11 cellular contexts compared by ENCODE assay signal in genomic region chr2:25671622-25672021, GRCh38. TPM values are rescaled to one million over a fixed set of nuclear protein-coding genes. Genes with fewer than 3 reads are reported as not detected.
DNase-seq lines count a peak whose midpoint lies in the region; ATAC-seq and TF ChIP-seq lines count a peak whose summit lies in the region.
"Had no signal": no experiment of that assay in that cellular context is flagged by ENCODE, and none has a peak within 500 bp of the region (broad histone marks: within the 10 kb centered on the region; RNA-seq: fewer than 3 reads in every experiment).

No MANE protein-coding gene starts in this region.

- intact Hi-C loops in Calu3 (cut with micrococcal nuclease; ENCODE audit: unreplicated experiment): no loop called here
- intact Hi-C loops in MCF 10A (cut with micrococcal nuclease): loop anchor here (1.0 to 2.0 kb wide), 3 partner anchors 29 to 65 kb away; no protein-coding TSS in a partner anchor

- H3K4me3 Mint-ChIP-seq in Calu3 (ENCODE audit: low read depth, unreplicated experiment) (peak overlapping the region; percentile 88), MCF 10A (ENCODE audit: unreplicated experiment) (peak overlapping the region; percentile 72)

- H3K9ac ChIP-seq in KMS-11: no peak overlapping the region
- peak overlapping the region; percentile 86 for H3K9ac ChIP-seq in neural cell (ENCODE audit: low read length)

- H3K4me2 ChIP-seq in KMS-11 (peak overlapping the region; percentile 66), neural cell (ENCODE audit: low read length) (peak overlapping the region; percentile 85)

- DNase-seq in Calu3 (no peak), MCF 10A (ENCODE audit: unreplicated experiment) (no peak), A172 (ENCODE audit: low spot score) (no peak), NCI-H2171 (lab: John Stamatoyannopoulos, UW) (no peak)
- DNase-seq: GF-D8, NCI-H1105, WERI-Rb-1 had no signal

- no peak overlapping the region for H3K27ac ChIP-seq in KMS-11
- H3K27ac ChIP-seq in neural cell (ENCODE audit: low read length): no peak overlapping the region
- H3K27ac ChIP-seq: WERI-Rb-1 had no signal

- H3K27me3 Mint-ChIP-seq in Calu3 (ENCODE audit: unreplicated experiment): peaks cover 20% of the 10 kb centered on the region
- H3K27me3 Mint-ChIP-seq in MCF 10A (ENCODE audit: insufficient read depth, unreplicated experiment): no peaks in the 10 kb centered on the region

- no peaks in the 10 kb centered on the region for H3K36me3 ChIP-seq in KMS-11 (ENCODE audit: insufficient read depth)
- H3K36me3 ChIP-seq in neural cell (ENCODE audit: insufficient read depth, low read length): no peaks in the 10 kb centered on the region

- TF ChIP-seq RAD21 in neural cell (conservative IDR thresholded peaks at IDR 0.05): no peak

- peaks cover 18% of the 10 kb centered on the region for H3K4me1 ChIP-seq in KMS-11 (ENCODE audit: low read depth, poor library complexity, severe bottlenecking)

- H3K79me2 ChIP-seq in KMS-11 (ENCODE audit: insufficient read depth, low read depth) (0 out of 2 replicates have a peak, but pooled peaks cover 10% of the 10 kb centered on the region), neural cell (replicated peaks; ENCODE audit: insufficient read depth, low read length) (peaks cover 39% of the 10 kb centered on the region)

- no peak for ATAC-seq in HG03521 (IDR thresholded peaks at IDR 0.05; ENCODE audit: unreplicated experiment)
- ATAC-seq in HG03159 (IDR thresholded peaks at IDR 0.05; ENCODE audit: unreplicated experiment): no peak

- no peak for TF ChIP-seq CTCF in Calu3 (IDR thresholded peaks at IDR 0.05; ENCODE audit: unreplicated experiment)
- no peak for TF ChIP-seq CTCF in KMS-11 (conservative IDR thresholded peaks at IDR 0.05; ENCODE audit: low read depth, low read length)
- TF ChIP-seq CTCF in MCF 10A (IDR thresholded peaks at IDR 0.05; ENCODE audit: unreplicated experiment): no peak
- no peak for TF ChIP-seq CTCF in neural cell (IDR thresholded peaks at IDR 0.05; ENCODE audit: poor library complexity, severe bottlenecking)

- CTCF ChIA-PET in Calu3 (lab: Charles Lee) (interaction anchor here (0.6 to 2.5 kb wide), 4 partner anchors 29 to 130 kb away, joined by 4 to 10 read pairs (median 6); no protein-coding TSS in a partner anchor), MCF 10A (lab: Yijun Ruan, JAX) (interaction anchor here (1.8 to 2.2 kb wide), 2 partner anchors 28 to 65 kb away, joined by 7 to 10 read pairs; no protein-coding TSS in a partner anchor)

- POLR2A ChIA-PET in MCF 10A (lab: Yijun Ruan, JAX): interaction anchor here (0.6 to 3.5 kb wide), 8 partner anchors 7 to 603 kb away, joined by 3 to 40 read pairs (median 7); no protein-coding TSS in a partner anchor

- TF ChIP-seq EP300 in neural cell (conservative IDR thresholded peaks at IDR 0.05; ENCODE audit: poor library complexity, severe bottlenecking): no peak

- H3K27me3 ChIP-seq in KMS-11 (ENCODE audit: insufficient read depth, low read depth) (no peaks in the 10 kb centered on the region), neural cell (ENCODE audit: insufficient read depth, low read depth, low read length) (no peaks in the 10 kb centered on the region)

- H3K36me3 Mint-ChIP-seq in Calu3 (ENCODE audit: insufficient read depth, unreplicated experiment): peaks cover 25% of the 10 kb centered on the region
- no peaks in the 10 kb centered on the region for H3K36me3 Mint-ChIP-seq in MCF 10A (ENCODE audit: insufficient read depth, unreplicated experiment)

- H3K9me3 Mint-ChIP-seq in Calu3 (ENCODE audit: low read depth, unreplicated experiment) (no peaks in the 10 kb centered on the region), MCF 10A (ENCODE audit: unreplicated experiment) (no peaks in the 10 kb centered on the region)

- no peak overlapping the region for H3K27ac Mint-ChIP-seq in Calu3 (ENCODE audit: unreplicated experiment)
- H3K27ac Mint-ChIP-seq in MCF 10A (ENCODE audit: low read depth, unreplicated experiment): no peak overlapping the region

- H3F3A ChIP-seq in neural cell (ENCODE audit: insufficient read depth, low read length, poor library complexity, severe bottlenecking): no peaks in the 10 kb centered on the region

- no peaks in the 10 kb centered on the region for H3K9me3 ChIP-seq in neural cell (ENCODE audit: low read length)

- BruUV-seq in Calu3 (replicated peaks; lab: Mats Ljungman, UMichigan) (TSS peak; percentile 21), MCF 10A (replicated peaks; lab: Mats Ljungman, UMichigan) (no TSS peak)

- H3K9me2 ChIP-seq in neural cell (ENCODE audit: insufficient read depth, low read length): no peaks in the 10 kb centered on the region

- H3K4me3 ChIP-seq in KMS-11 (IDR thresholded peaks at IDR 0.05; ENCODE audit: insufficient read depth, low read depth, low read length) (no peak overlapping the region), neural cell (ENCODE audit: low read length) (peak overlapping the region; percentile 97)

- no peak overlapping the region for H2AFZ ChIP-seq in KMS-11 (ENCODE audit: low read depth)
- H2AFZ ChIP-seq in neural cell (ENCODE audit: low read depth, low read length): peak overlapping the region; percentile 49

- 0 out of 2 replicates have a peak, but pooled peaks cover 4% of the 10 kb centered on the region for H4K20me1 ChIP-seq in KMS-11 (ENCODE audit: insufficient read depth)
- no peaks in the 10 kb centered on the region for H4K20me1 ChIP-seq in neural cell (ENCODE audit: insufficient read depth)

- peaks cover 20% of the 10 kb centered on the region for H3K4me1 Mint-ChIP-seq in Calu3 (ENCODE audit: low read depth, unreplicated experiment)
- H3K4me1 Mint-ChIP-seq in MCF 10A (ENCODE audit: insufficient read depth, unreplicated experiment): peaks cover 8% of the 10 kb centered on the region

TF ChIP-seq in neural cell, 6 proteins besides CTCF, POLR2A, EP300 and RAD21:
- TF ChIP-seq EZH2 (IDR thresholded peaks at IDR 0.05; ENCODE audit: borderline replicate concordance, insufficient read depth, low read length, poor library complexity, severe bottlenecking) (no peak), POLR2AphosphoS5 (IDR thresholded peaks at IDR 0.05) (no peak), TAF1 (IDR thresholded peaks at IDR 0.05; ENCODE audit: low read depth) (no peak), SMC3 (conservative IDR thresholded peaks at IDR 0.05; ENCODE audit: poor library complexity) (no peak), MXI1 (conservative IDR thresholded peaks at IDR 0.05; ENCODE audit: poor library complexity, severe bottlenecking) (no peak), REST (IDR thresholded peaks at IDR 0.05; ENCODE audit: borderline replicate concordance) (no peak)

RNA-seq across cellular contexts. Expression of gene DTNB, which starts 1.8 kb away (rescaled TPM):
- total RNA-seq in Calu3 (2022): 17.3 and 27.3 TPM in 2 replicates
- total RNA-seq in MCF 10A (2022): 22.7 and 26.3 TPM in 2 replicates
- 22.5 and 37.4 TPM in 2 replicates for polyA plus RNA-seq in neural cell
- polyA minus RNA-seq in neural cell: 49.2 and 54.8 TPM in 2 replicates
- 7.7 and 11.1 TPM in 2 replicates for total RNA-seq in A172 (2014; rRNA removed; shearing (Covaris generic))
